In the genomic region with DNA sequence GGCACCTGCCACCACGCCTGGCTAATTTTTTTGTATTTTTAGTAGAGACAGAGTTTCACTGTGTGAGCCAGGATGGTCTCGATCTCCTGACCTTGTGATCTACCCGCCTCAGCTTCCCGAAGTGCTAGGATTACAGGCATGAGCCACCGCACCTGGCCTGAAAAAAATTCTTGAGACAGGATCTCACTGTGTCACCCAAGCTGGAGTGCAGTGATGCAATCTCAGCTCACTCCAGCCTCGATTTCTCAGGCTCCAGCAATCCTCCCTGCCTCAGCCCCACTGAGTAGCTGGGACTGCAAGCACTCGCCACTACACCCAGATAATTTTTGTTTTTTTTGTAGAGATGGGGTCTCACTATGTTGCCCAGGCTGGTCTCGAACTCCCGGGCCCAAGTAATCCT, we compare ENCODE assay signal across 1 cellular context. TPM values are rescaled to one million over a fixed set of nuclear protein-coding genes. Genes with fewer than 3 reads are reported as not detected.
"Had no signal": no experiment of that assay in that cellular context is flagged by ENCODE, and none has a peak within 500 bp of the region (broad histone marks: within the 10 kb centered on the region; RNA-seq: fewer than 3 reads in every experiment).

No MANE protein-coding gene starts in this region.

RNA-seq across cellular contexts. Expression of a gene that starts 13.0 kb away (rescaled TPM):
- polyA plus RNA-seq: IgD-negative memory B cell had no signal
